In the genomic region with DNA sequence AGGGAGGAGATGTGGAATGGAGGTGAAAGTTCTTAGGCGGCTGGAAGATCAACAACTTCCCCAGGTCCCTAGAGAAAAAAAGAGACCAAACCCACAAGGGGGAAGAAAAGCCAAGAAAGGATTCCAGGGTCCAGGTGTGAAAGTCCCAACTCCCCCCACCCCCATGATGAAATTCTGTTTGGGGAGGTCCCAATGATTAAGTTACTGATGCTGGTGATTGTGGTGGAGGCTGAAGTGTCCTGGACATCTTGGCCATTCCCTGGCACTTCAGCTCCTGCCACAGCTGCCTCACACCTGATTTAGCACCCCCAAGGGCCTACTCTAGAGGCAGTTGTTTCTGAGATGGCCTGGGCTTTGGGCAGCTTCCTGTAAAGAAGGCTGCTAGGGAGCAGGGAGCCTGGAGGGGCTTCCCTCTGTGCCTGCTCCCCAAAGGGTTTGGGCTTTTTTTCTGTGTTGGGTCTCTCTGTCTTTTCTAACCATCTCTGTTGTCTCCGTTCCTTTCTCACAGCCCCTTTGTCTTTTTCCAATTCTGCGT, we compare ENCODE assay signal across 1 cellular context.
TF ChIP-seq lines count a peak whose summit lies in the region.

No MANE protein-coding gene starts in this region.

TF ChIP-seq in H1, 55 proteins besides CTCF, POLR2A, EP300 and RAD21:
- no peak for TF ChIP-seq RFX5 (IDR thresholded peaks at IDR 0.05; ENCODE audit: borderline replicate concordance, low read depth, low read length)
- no peak for TF ChIP-seq HDAC6 (IDR thresholded peaks at IDR 0.05; ENCODE audit: low read depth, low read length)
- no peak for TF ChIP-seq SIN3A (conservative IDR thresholded peaks at IDR 0.05 in 1 of 2, IDR thresholded peaks at IDR 0.05 in 1 of 2; ENCODE audit: low read depth in 1 of 2, low read length in 2 of 2)
- TF ChIP-seq CTBP2 (IDR thresholded peaks at IDR 0.05; ENCODE audit: borderline replicate concordance, insufficient read depth, insufficient read length, low read length): no peak
- TF ChIP-seq CEBPB (IDR thresholded peaks at IDR 0.05; ENCODE audit: low read depth, low read length): no peak
- TF ChIP-seq TAF7 (optimal IDR thresholded peaks at IDR 0.05; ENCODE audit: borderline replicate concordance, low read depth, low read length): no peak
- TF ChIP-seq, protein P1, sequence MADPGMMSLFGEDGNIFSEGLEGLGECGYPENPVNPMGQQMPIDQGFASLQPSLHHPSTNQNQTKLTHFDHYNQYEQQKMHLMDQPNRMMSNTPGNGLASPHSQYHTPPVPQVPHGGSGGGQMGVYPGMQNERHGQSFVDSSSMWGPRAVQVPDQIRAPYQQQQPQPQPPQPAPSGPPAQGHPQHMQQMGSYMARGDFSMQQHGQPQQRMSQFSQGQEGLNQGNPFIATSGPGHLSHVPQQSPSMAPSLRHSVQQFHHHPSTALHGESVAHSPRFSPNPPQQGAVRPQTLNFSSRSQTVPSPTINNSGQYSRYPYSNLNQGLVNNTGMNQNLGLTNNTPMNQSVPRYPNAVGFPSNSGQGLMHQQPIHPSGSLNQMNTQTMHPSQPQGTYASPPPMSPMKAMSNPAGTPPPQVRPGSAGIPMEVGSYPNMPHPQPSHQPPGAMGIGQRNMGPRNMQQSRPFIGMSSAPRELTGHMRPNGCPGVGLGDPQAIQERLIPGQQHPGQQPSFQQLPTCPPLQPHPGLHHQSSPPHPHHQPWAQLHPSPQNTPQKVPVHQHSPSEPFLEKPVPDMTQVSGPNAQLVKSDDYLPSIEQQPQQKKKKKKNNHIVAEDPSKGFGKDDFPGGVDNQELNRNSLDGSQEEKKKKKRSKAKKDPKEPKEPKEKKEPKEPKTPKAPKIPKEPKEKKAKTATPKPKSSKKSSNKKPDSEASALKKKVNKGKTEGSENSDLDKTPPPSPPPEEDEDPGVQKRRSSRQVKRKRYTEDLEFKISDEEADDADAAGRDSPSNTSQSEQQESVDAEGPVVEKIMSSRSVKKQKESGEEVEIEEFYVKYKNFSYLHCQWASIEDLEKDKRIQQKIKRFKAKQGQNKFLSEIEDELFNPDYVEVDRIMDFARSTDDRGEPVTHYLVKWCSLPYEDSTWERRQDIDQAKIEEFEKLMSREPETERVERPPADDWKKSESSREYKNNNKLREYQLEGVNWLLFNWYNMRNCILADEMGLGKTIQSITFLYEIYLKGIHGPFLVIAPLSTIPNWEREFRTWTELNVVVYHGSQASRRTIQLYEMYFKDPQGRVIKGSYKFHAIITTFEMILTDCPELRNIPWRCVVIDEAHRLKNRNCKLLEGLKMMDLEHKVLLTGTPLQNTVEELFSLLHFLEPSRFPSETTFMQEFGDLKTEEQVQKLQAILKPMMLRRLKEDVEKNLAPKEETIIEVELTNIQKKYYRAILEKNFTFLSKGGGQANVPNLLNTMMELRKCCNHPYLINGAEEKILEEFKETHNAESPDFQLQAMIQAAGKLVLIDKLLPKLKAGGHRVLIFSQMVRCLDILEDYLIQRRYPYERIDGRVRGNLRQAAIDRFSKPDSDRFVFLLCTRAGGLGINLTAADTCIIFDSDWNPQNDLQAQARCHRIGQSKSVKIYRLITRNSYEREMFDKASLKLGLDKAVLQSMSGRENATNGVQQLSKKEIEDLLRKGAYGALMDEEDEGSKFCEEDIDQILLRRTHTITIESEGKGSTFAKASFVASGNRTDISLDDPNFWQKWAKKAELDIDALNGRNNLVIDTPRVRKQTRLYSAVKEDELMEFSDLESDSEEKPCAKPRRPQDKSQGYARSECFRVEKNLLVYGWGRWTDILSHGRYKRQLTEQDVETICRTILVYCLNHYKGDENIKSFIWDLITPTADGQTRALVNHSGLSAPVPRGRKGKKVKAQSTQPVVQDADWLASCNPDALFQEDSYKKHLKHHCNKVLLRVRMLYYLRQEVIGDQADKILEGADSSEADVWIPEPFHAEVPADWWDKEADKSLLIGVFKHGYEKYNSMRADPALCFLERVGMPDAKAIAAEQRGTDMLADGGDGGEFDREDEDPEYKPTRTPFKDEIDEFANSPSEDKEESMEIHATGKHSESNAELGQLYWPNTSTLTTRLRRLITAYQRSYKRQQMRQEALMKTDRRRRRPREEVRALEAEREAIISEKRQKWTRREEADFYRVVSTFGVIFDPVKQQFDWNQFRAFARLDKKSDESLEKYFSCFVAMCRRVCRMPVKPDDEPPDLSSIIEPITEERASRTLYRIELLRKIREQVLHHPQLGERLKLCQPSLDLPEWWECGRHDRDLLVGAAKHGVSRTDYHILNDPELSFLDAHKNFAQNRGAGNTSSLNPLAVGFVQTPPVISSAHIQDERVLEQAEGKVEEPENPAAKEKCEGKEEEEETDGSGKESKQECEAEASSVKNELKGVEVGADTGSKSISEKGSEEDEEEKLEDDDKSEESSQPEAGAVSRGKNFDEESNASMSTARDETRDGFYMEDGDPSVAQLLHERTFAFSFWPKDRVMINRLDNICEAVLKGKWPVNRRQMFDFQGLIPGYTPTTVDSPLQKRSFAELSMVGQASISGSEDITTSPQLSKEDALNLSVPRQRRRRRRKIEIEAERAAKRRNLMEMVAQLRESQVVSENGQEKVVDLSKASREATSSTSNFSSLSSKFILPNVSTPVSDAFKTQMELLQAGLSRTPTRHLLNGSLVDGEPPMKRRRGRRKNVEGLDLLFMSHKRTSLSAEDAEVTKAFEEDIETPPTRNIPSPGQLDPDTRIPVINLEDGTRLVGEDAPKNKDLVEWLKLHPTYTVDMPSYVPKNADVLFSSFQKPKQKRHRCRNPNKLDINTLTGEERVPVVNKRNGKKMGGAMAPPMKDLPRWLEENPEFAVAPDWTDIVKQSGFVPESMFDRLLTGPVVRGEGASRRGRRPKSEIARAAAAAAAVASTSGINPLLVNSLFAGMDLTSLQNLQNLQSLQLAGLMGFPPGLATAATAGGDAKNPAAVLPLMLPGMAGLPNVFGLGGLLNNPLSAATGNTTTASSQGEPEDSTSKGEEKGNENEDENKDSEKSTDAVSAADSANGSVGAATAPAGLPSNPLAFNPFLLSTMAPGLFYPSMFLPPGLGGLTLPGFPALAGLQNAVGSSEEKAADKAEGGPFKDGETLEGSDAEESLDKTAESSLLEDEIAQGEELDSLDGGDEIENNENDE (IDR thresholded peaks at IDR 0.05; ENCODE audit: insufficient replicate concordance, low read length): no peak
- TF ChIP-seq EZH2 (IDR thresholded peaks at IDR 0.05; ENCODE audit: low read depth, low read length, severe bottlenecking): peak; percentile 88
- TF ChIP-seq, protein P2, sequence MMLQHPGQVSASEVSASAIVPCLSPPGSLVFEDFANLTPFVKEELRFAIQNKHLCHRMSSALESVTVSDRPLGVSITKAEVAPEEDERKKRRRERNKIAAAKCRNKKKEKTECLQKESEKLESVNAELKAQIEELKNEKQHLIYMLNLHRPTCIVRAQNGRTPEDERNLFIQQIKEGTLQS (IDR thresholded peaks at IDR 0.05; ENCODE audit: insufficient read depth, low read depth, low read length): no peak
- TF ChIP-seq RNF2 (IDR thresholded peaks at IDR 0.05; ENCODE audit: borderline replicate concordance, low read depth, low read length, missing control alignments, poor library complexity, severe bottlenecking): peak; percentile 78
- TF ChIP-seq SUZ12 (IDR thresholded peaks at IDR 0.05; ENCODE audit: low read length): peak; percentile 92; the same call in 1 of the 2 replicates
- no peak for TF ChIP-seq KDM1A (IDR thresholded peaks at IDR 0.05; ENCODE audit: borderline replicate concordance, low read length)
- no peak for TF ChIP-seq CHD1 (IDR thresholded peaks at IDR 0.05; ENCODE audit: low read depth, low read length)
- TF ChIP-seq HDAC2 (IDR thresholded peaks at IDR 0.05; ENCODE audit: borderline replicate concordance in 1 of 2, low read depth in 2 of 2, low read length in 2 of 2): no peak
- TF ChIP-seq SP2 (IDR thresholded peaks at IDR 0.05; ENCODE audit: low read length): no peak
- TF ChIP-seq MAFK (IDR thresholded peaks at IDR 0.05; ENCODE audit: low read depth, low read length): no peak
- TF ChIP-seq SP4 (IDR thresholded peaks at IDR 0.05; ENCODE audit: low read length): no peak
- TF ChIP-seq TBP (IDR thresholded peaks at IDR 0.05; ENCODE audit: low read depth, low read length): no peak
- no peak for TF ChIP-seq NANOG (IDR thresholded peaks at IDR 0.05; ENCODE audit: insufficient read depth, low read depth, low read length, poor library complexity, severe bottlenecking)
- TF ChIP-seq TCF12 (IDR thresholded peaks at IDR 0.05; ENCODE audit: low read depth, low read length): no peak
- TF ChIP-seq EGR1 (IDR thresholded peaks at IDR 0.05; ENCODE audit: borderline replicate concordance, low read depth, low read length): no peak
